10 cellular contexts compared by ENCODE assay signal in the genomic region with DNA sequence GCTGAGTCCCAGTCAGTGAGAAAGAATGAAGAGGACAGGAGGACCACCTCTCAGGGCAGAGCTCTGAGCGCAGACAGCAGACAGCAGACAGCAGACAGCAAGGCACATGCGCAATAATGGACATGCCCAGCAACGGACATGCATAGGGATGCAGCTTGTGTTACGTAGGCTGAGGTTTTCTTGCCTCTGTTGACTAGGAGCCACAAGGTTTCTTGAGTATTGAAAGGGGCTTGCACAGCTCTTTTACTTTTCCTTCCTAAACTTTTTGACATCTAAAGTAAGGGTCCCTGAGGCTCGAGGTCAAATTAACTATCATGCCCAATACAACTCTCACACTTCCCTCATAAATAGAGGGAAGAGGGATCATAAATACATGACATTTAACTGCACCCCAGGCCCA. TPM values are rescaled to one million over a fixed set of nuclear protein-coding genes. Genes with fewer than 3 reads are reported as not detected.
"Had no signal": no experiment of that assay in that cellular context is flagged by ENCODE, and none has a peak within 500 bp of the region (broad histone marks: within the 10 kb centered on the region; RNA-seq: fewer than 3 reads in every experiment).

A gene with protein sequence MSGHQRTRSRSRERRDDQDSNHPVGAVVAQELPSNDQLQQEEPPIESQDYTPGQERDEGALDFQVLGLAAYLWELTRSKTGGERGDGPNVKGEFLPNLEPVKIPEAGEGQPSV (minus strand): TSS at position 101 of the 400 bp plus-strand sequence. CDS start 1,013 bp downstream, outside the sequence.

- H3K4me3 ChIP-seq: GM23248, GM23338, HAP-1 had no signal

- DNase-seq: GM23248, GOT3, H7, H9, HCEC 1CT, HFFc6 had no signal

- H3K9me3 Mint-ChIP-seq: HFFc6 had no signal

- H3K4me1 ChIP-seq: HAP-1 had no signal

- H3K27ac Mint-ChIP-seq: GM23338, H9, HFFc6 had no signal

- H3K36me3 ChIP-seq: HAP-1 had no signal

- H3K4me3 Mint-ChIP-seq: GM23338, H9, HFFc6 had no signal

- H3K9me3 ChIP-seq: HAP-1 had no signal

- H3K27ac ChIP-seq: GM23248 had no signal

- H3K4me1 Mint-ChIP-seq: GM23338, H9 had no signal

RNA-seq across cellular contexts. Expression of the gene that starts here (rescaled TPM):
- total RNA-seq: GM23248, GM23338, H1, H4, H7, H9, HFFc6 had no signal
- polyA plus RNA-seq: GM23248, GM23338, H1 had no signal
